In the genomic region with DNA sequence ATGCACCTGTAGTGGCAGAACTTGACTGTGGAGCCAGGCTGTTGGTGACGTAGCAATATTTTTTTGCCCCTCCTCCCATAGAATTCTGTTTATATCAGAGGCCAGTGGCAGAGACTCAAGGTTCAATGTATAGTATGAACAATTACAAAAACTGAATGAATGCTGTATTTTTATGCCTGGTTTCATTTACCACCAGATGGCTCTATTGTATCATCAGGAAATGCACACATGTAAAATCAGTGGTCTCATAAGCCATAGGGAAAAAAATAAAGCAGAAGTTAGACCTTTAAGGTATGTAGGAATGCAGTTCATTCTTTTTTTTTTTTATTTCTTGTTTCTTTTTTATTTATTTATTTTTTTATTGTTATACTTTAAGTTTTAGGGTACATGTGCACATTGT, we compare ENCODE assay signal across 8 cellular contexts. TPM values are rescaled to one million over a fixed set of nuclear protein-coding genes. Genes with fewer than 3 reads are reported as not detected.
A peak's percentile ranks its signal among the peaks of the same experiment; 100 is the strongest.
DNase-seq lines count a peak whose midpoint lies in the region; ATAC-seq, FAIRE-seq and TF ChIP-seq lines count a peak whose summit lies in the region.

No MANE protein-coding gene starts in this region.

- TF ChIP-seq POLR2A in adrenal gland (IDR thresholded peaks at IDR 0.05), result no peak
- no peak for TF ChIP-seq POLR2A in right lobe of liver (IDR thresholded peaks at IDR 0.05)

- no peak for FAIRE-seq in frontal cortex (lab: Jason Lieb, UNC)

- intact Hi-C loops in adrenal gland (cut with DNase I) (no loop called here), right lobe of liver (cut with DNase I) (no loop called here)

- peak; percentile 73 for TF ChIP-seq CTCF in C4-2B (conservative IDR thresholded peaks at IDR 0.05)
- peak in 5 of 6 experiments; percentile 34 to 68 (median 60) for TF ChIP-seq CTCF in adrenal gland (IDR thresholded peaks at IDR 0.05)
- peak; percentile 20 to 45 (median 38) for TF ChIP-seq CTCF in right lobe of liver (IDR thresholded peaks at IDR 0.05)

- H3K27ac ChIP-seq in C4-2B (no peak overlapping the region), adrenal gland (no peak overlapping the region), right lobe of liver (no peak overlapping the region)

- no peaks in the 10 kb centered on the region for H3K4me1 Mint-ChIP-seq in activated T-cell treated with anti-CD3 and anti-CD28 coated beads, Interleukin-2, amount 50 U/mL, for 24 hours (ENCODE audit: low read depth)

- WGBS in adrenal gland, 4 donors, result 67 to 82% (median 75%) methylated on average over 1 of the region's 1 CpG
- 58% methylated on average over 1 of the region's 1 CpG for WGBS in right lobe of liver (ENCODE audit: insufficient coverage, low coverage, low lambda C conversion rate, missing lambda C conversion rate)

- DNase-seq in adrenal gland (no peak), right lobe of liver (no peak), frontal cortex (ENCODE audit: low spot score in 2 of 2) (no peak), NCI-H345 (lab: John Stamatoyannopoulos, UW) (no peak)
- no peak for DNase-seq in activated T-cell treated with anti-CD3 and anti-CD28 coated beads, Interleukin-2, amount 50 U/mL, for 24 hours

- peaks cover 15% of the 10 kb centered on the region for H3K27me3 Mint-ChIP-seq in activated T-cell treated with anti-CD3 and anti-CD28 coated beads, Interleukin-2, amount 50 U/mL, for 24 hours

- H3K4me3 ChIP-seq in adrenal gland (no peak overlapping the region), right lobe of liver (no peak overlapping the region)

- no peak overlapping the region for H3K4me3 Mint-ChIP-seq in activated T-cell treated with anti-CD3 and anti-CD28 coated beads, Interleukin-2, amount 50 U/mL, for 24 hours

- H3K4me1 ChIP-seq in adrenal gland (replicated peaks in 1 of 2) (no peaks in the 10 kb centered on the region), right lobe of liver (no peaks in the 10 kb centered on the region)

- H3K27me3 ChIP-seq in adrenal gland (no peaks in the 10 kb centered on the region), right lobe of liver (no peaks in the 10 kb centered on the region)

- H3K36me3 ChIP-seq in adrenal gland (replicated peaks in 1 of 2), result no peaks in the 10 kb centered on the region
- no peaks in the 10 kb centered on the region for H3K36me3 ChIP-seq in right lobe of liver

- H3K9me3 Mint-ChIP-seq in activated T-cell treated with anti-CD3 and anti-CD28 coated beads, Interleukin-2, amount 50 U/mL, for 24 hours, result no peaks in the 10 kb centered on the region

- H3K36me3 Mint-ChIP-seq in activated T-cell treated with anti-CD3 and anti-CD28 coated beads, Interleukin-2, amount 50 U/mL, for 24 hours (ENCODE audit: low read depth), result no peaks in the 10 kb centered on the region

- H3K27ac Mint-ChIP-seq in activated T-cell treated with anti-CD3 and anti-CD28 coated beads, Interleukin-2, amount 50 U/mL, for 24 hours, result no peak overlapping the region

- no peaks in the 10 kb centered on the region for H3K9me3 ChIP-seq in adrenal gland (replicated peaks in 1 of 3)
- H3K9me3 ChIP-seq in right lobe of liver, result no peaks in the 10 kb centered on the region

- ATAC-seq in HG02798 (IDR thresholded peaks at IDR 0.05; ENCODE audit: poor library complexity, unreplicated experiment), result peak; percentile 49
- ATAC-seq in right lobe of liver, result peak in 1 of 4 donors; percentile 28
- ATAC-seq in HG03139 (IDR thresholded peaks at IDR 0.05; ENCODE audit: unreplicated experiment), result no peak

RNA-seq across cellular contexts. Expression of a gene that starts 43.6 kb away (rescaled TPM):
- total RNA-seq in adrenal gland, result under 1 TPM in 1 of 8 donors, not detected in 7; 0.38 TPM
- polyA plus RNA-seq in adrenal gland, result under 1 TPM; 0.35 to 0.56 (median 0.54) TPM
- total RNA-seq in right lobe of liver, result not detected
- not detected for total RNA-seq in frontal cortex
